In genomic region chr10:78337016-78337415, GRCh38 we compare ENCODE assay signal across 1 cellular context.
TF ChIP-seq lines count a peak whose summit lies in the region.

No MANE protein-coding gene starts in this region.

TF ChIP-seq in SK-N-SH treated with all-trans-retinoic acid at 6 μM for 48 hours, 23 proteins besides CTCF, POLR2A, EP300 and RAD21 (continued from another document):
- TF ChIP-seq CREB5 (CRISPR knock-in tag; IDR thresholded peaks at IDR 0.05; ENCODE audit: low read depth) (no peak), SNAI2 (CRISPR knock-in tag; IDR thresholded peaks at IDR 0.05) (no peak), ZC3H10 (CRISPR knock-in tag; IDR thresholded peaks at IDR 0.05) (no peak), TSHZ2 (CRISPR knock-in tag; IDR thresholded peaks at IDR 0.05) (no peak), ARNTL (CRISPR knock-in tag; IDR thresholded peaks at IDR 0.05; ENCODE audit: borderline replicate concordance, low read depth) (no peak)
